ENCODE assay signal across 11 cellular contexts in genomic region chr17:82713015-82713723, GRCh38.
"Had no signal": no experiment of that assay in that cellular context is flagged by ENCODE, and none has a peak within 500 bp of the region (broad histone marks: within the 10 kb centered on the region; RNA-seq: fewer than 3 reads in every experiment).

No MANE protein-coding gene starts in this region.

- H3K36me3 ChIP-seq: heart right ventricle had no signal

- DNase-seq: activated CD4-positive, alpha-beta T cell treated with anti-CD3 and anti-CD28 coated beads for 4 hours; activated naive CD4-positive, alpha-beta T cell treated with anti-CD3 and anti-CD28 coated beads for 36 hours; caudate nucleus; effector CD8-positive, alpha-beta T cell; heart right ventricle; left ventricle myocardium superior; mesenchymal stem cell; small intestine had no signal

- H3K27ac ChIP-seq: coronary artery, heart right ventricle, VCaP had no signal

- H3K27ac Mint-ChIP-seq: activated naive CD4-positive, alpha-beta T cell treated with anti-CD3 and anti-CD28 coated beads for 36 hours; activated T-helper 1 cell treated with anti-CD3 and anti-CD28 coated beads, Interleukin-12 subunit alpha, Interleukin-12 subunit beta, Interleukin-2, Interleukin-4 antibody, amounts not matched to agents 30 ng/mL and 10 ng/mL and 1 ng/mL, durations not matched to agents 14 hours and 24 hours and 36 hours had no signal

- H3K4me3 ChIP-seq: coronary artery, heart right ventricle had no signal

- ATAC-seq: heart right ventricle, left ventricle myocardium superior had no signal

- H3K9me3 Mint-ChIP-seq: activated naive CD4-positive, alpha-beta T cell treated with anti-CD3 and anti-CD28 coated beads for 36 hours; activated T-helper 1 cell treated with anti-CD3 and anti-CD28 coated beads, Interleukin-12 subunit alpha, Interleukin-12 subunit beta, Interleukin-2, Interleukin-4 antibody, amounts not matched to agents 30 ng/mL and 10 ng/mL and 1 ng/mL, durations not matched to agents 14 hours and 24 hours and 36 hours had no signal

- H3K9me3 ChIP-seq: heart right ventricle had no signal

- H3K4me3 Mint-ChIP-seq: activated naive CD4-positive, alpha-beta T cell treated with anti-CD3 and anti-CD28 coated beads for 36 hours; activated T-helper 1 cell treated with anti-CD3 and anti-CD28 coated beads, Interleukin-12 subunit alpha, Interleukin-12 subunit beta, Interleukin-2, Interleukin-4 antibody, amounts not matched to agents 30 ng/mL and 10 ng/mL and 1 ng/mL, durations not matched to agents 14 hours and 24 hours and 36 hours had no signal
